In genomic region chr19:11092181-11092538, GRCh38 we compare ENCODE assay signal across 8 cellular contexts. TPM values are rescaled to one million over a fixed set of nuclear protein-coding genes. Genes with fewer than 3 reads are reported as not detected.
DNase-seq lines count a peak whose midpoint lies in the region; ATAC-seq lines count a peak whose summit lies in the region.

No MANE protein-coding gene starts in this region.

- H3K27ac Mint-ChIP-seq in activated T-helper 17 cell treated with anti-CD3 and anti-CD28 coated beads, Interleukin-2, amount 50 U/mL, for 72 hours, result peak overlapping the region; percentile 98
- no peak overlapping the region for H3K27ac Mint-ChIP-seq in stimulated activated naive B cell treated with anti-CD40 and anti-IgM and Interleukin-4, amounts not matched to agents 10 μg/mL and 1 μg/mL and 100 μg/mL, for 72 hours

- H3K9me2 ChIP-seq in Karpas-422 (replicated peaks; ENCODE audit: insufficient read depth, low read length), result no peaks in the 10 kb centered on the region

- no peaks in the 10 kb centered on the region for H3K27me3 Mint-ChIP-seq in activated T-helper 17 cell treated with anti-CD3 and anti-CD28 coated beads, Interleukin-2, amount 50 U/mL, for 72 hours
- H3K27me3 Mint-ChIP-seq in stimulated activated naive B cell treated with anti-CD40 and anti-IgM and Interleukin-4, amounts not matched to agents 10 μg/mL and 1 μg/mL and 100 μg/mL, for 72 hours, result no peaks in the 10 kb centered on the region

- peak overlapping the region; percentile 10 for H3K4me2 ChIP-seq in Karpas-422 (ENCODE audit: low read depth, low read length, poor library complexity, severe bottlenecking)
- H3K4me2 ChIP-seq in skeletal muscle satellite cell (ENCODE audit: low read length), result peak overlapping the region; percentile 95

- peak; percentile 37 for ATAC-seq in activated T-helper 17 cell treated with anti-CD3 and anti-CD28 coated beads, Interleukin-2, amount 50 U/mL, for 72 hours (replicated peaks)
- ATAC-seq in stimulated activated naive B cell treated with anti-CD40 and anti-IgM and Interleukin-4, amounts not matched to agents 10 μg/mL and 1 μg/mL and 100 μg/mL, for 72 hours (replicated peaks), result no peak
- ATAC-seq in GM21447 (IDR thresholded peaks at IDR 0.05; ENCODE audit: unreplicated experiment), result no peak

- no peaks in the 10 kb centered on the region for H3K27me3 ChIP-seq in Karpas-422 (ENCODE audit: low read length)
- H3K27me3 ChIP-seq in skeletal muscle satellite cell (ENCODE audit: control insufficient read depth, insufficient read depth, low read length), result no peaks in the 10 kb centered on the region

- H3K36me3 ChIP-seq in Karpas-422 (ENCODE audit: insufficient read depth, low read length) (peaks cover 48% of the 10 kb centered on the region), skeletal muscle satellite cell (ENCODE audit: insufficient read depth, low read length) (peaks cover 23% of the 10 kb centered on the region)

- H3K36me3 Mint-ChIP-seq in activated T-helper 17 cell treated with anti-CD3 and anti-CD28 coated beads, Interleukin-2, amount 50 U/mL, for 72 hours (ENCODE audit: low read depth), result peaks cover 76% of the 10 kb centered on the region
- peaks cover 31 to 44% of the 10 kb centered on the region in 2 donors for H3K36me3 Mint-ChIP-seq in stimulated activated naive B cell treated with anti-CD40 and anti-IgM and Interleukin-4, amounts not matched to agents 10 μg/mL and 1 μg/mL and 100 μg/mL, for 72 hours

- H3K4me1 Mint-ChIP-seq in activated T-helper 17 cell treated with anti-CD3 and anti-CD28 coated beads, Interleukin-2, amount 50 U/mL, for 72 hours, result peaks cover 15% of the 10 kb centered on the region
- peaks cover 30 to 67% of the 10 kb centered on the region in 2 donors for H3K4me1 Mint-ChIP-seq in stimulated activated naive B cell treated with anti-CD40 and anti-IgM and Interleukin-4, amounts not matched to agents 10 μg/mL and 1 μg/mL and 100 μg/mL, for 72 hours

- H3K79me2 ChIP-seq in Karpas-422 (ENCODE audit: low read length), result peaks cover 74% of the 10 kb centered on the region

- H3K9me3 Mint-ChIP-seq in activated T-helper 17 cell treated with anti-CD3 and anti-CD28 coated beads, Interleukin-2, amount 50 U/mL, for 72 hours, result peaks cover 5% of the 10 kb centered on the region
- peaks cover 0 to 3% of the 10 kb centered on the region in 2 donors for H3K9me3 Mint-ChIP-seq in stimulated activated naive B cell treated with anti-CD40 and anti-IgM and Interleukin-4, amounts not matched to agents 10 μg/mL and 1 μg/mL and 100 μg/mL, for 72 hours

- DNase-seq in CD1c-positive myeloid dendritic cell (ENCODE audit: extremely low spot score) (peak; percentile 67), Karpas-422 (no peak), glomerular visceral epithelial cell (ENCODE audit: extremely low spot score) (peak; percentile 73), DMS 273 treated with DMSO at 0.1 percent for 48 hours (lab: John Stamatoyannopoulos, UW) (no peak)
- no peak for DNase-seq in stimulated activated naive B cell treated with anti-CD40 and anti-IgM and Interleukin-4, amounts not matched to agents 10 μg/mL and 1 μg/mL and 100 μg/mL, for 72 hours

- no peak overlapping the region for H3K4me3 ChIP-seq in Karpas-422 (ENCODE audit: low read length)
- peak overlapping the region; percentile 97 for H3K4me3 ChIP-seq in skeletal muscle satellite cell (ENCODE audit: low read length)

- H3K9ac ChIP-seq in Karpas-422 (ENCODE audit: low read length), result no peak overlapping the region
- peak overlapping the region; percentile 99 for H3K9ac ChIP-seq in skeletal muscle satellite cell (ENCODE audit: low read depth, low read length)

- H3K4me1 ChIP-seq in Karpas-422 (ENCODE audit: low read length) (peaks cover 38% of the 10 kb centered on the region), skeletal muscle satellite cell (ENCODE audit: control insufficient read depth, insufficient read depth, low read length) (peaks cover 61% of the 10 kb centered on the region)

- no peak overlapping the region for H2AFZ ChIP-seq in Karpas-422 (ENCODE audit: low read length)

- H3K4me3 Mint-ChIP-seq in activated T-helper 17 cell treated with anti-CD3 and anti-CD28 coated beads, Interleukin-2, amount 50 U/mL, for 72 hours, result peak overlapping the region; percentile 90
- peak overlapping the region in 1 of 2 donors; percentile 65 for H3K4me3 Mint-ChIP-seq in stimulated activated naive B cell treated with anti-CD40 and anti-IgM and Interleukin-4, amounts not matched to agents 10 μg/mL and 1 μg/mL and 100 μg/mL, for 72 hours

- H3K9me3 ChIP-seq in Karpas-422 (ENCODE audit: low read length), result no peaks in the 10 kb centered on the region
- no peaks in the 10 kb centered on the region for H3K9me3 ChIP-seq in skeletal muscle satellite cell (replicated peaks; ENCODE audit: low read length)

- H3K27ac ChIP-seq in Karpas-422 (ENCODE audit: low read length), result peak overlapping the region; percentile 85

- H4K20me1 ChIP-seq in Karpas-422 (ENCODE audit: insufficient read depth, low read depth, low read length), result peaks cover 60% of the 10 kb centered on the region

RNA-seq across cellular contexts. Expression of gene LDLR, which starts 2.9 kb away (rescaled TPM):
- 49.8 and 99.9 TPM in 2 replicates for total RNA-seq in Karpas-422 (2014; rRNA removed; shearing (Covaris generic); ENCODE audit: low replicate concordance)
- 10 to 100 TPM; 63.8 to 83.5 TPM for total RNA-seq in activated T-helper 17 cell treated with anti-CD3 and anti-CD28 coated beads, Interleukin-2, amount 50 U/mL, for 72 hours
- 85.8 and 177 TPM in 2 replicates for total RNA-seq in skeletal muscle satellite cell (2012; rRNA removed)

Comparison
In these comparisons a context has a peak if more than half of its experiments do, and no peak if none do; other contexts are left out.
1. DNase-seq: peak in CD1c-positive myeloid dendritic cell (single experiment) and glomerular visceral epithelial cell (single experiment); none in Karpas-422 (single experiment), DMS 273 treated with DMSO at 0.1 percent for 48 hours (single experiment) and stimulated activated naive B cell treated with anti-CD40 and anti-IgM and Interleukin-4, amounts not matched to agents 10 μg/mL and 1 μg/mL and 100 μg/mL, for 72 hours (single experiment).